ENCODE assay signal across 19 cellular contexts in the genomic region with DNA sequence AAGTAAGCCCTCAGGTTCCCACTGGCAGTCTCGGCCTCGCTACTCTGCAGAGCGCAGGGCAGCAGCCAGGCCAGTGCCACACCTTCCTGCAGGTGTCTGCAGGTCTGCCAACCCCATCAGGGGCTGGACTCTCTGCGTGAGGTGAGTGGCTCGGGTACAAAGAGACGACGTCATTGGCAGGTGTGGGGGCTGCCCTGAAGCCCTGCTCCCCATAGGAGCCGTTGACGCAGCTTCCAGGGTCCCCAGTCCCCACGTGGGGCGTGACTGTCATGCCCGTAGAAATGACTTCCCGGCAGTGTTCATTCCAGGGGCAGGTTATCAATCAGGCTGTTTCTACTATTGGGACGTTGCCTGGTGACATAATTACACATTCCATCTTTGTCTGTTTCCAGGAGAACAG. TPM values are rescaled to one million over a fixed set of nuclear protein-coding genes. Genes with fewer than 3 reads are reported as not detected.
DNase-seq lines count a peak whose midpoint lies in the region; ATAC-seq and TF ChIP-seq lines count a peak whose summit lies in the region.
"Had no signal": no experiment of that assay in that cellular context is flagged by ENCODE, and none has a peak within 500 bp of the region (broad histone marks: within the 10 kb centered on the region; RNA-seq: fewer than 3 reads in every experiment).

No MANE protein-coding gene starts in this region.

- no peaks in the 10 kb centered on the region for H4K20me1 ChIP-seq in mammary epithelial cell (ENCODE audit: insufficient read depth, low read length)
- H4K20me1 ChIP-seq: BLaER1 treated with 17β-estradiol and CSF1 and Interleukin-3, amounts not matched to agents 10 nM and 100 nM had no signal

- no peak overlapping the region for H3K9ac ChIP-seq in mammary epithelial cell (ENCODE audit: insufficient read depth, low read length)
- H3K9ac ChIP-seq: BLaER1 treated with 17β-estradiol and CSF1 and Interleukin-3, amounts not matched to agents 10 nM and 100 nM had no signal

- peak overlapping the region; percentile 57 for H2AFZ ChIP-seq in mammary epithelial cell (ENCODE audit: low read depth, low read length)

- ATAC-seq in left lobe of liver (peak; percentile 41), GM21576 (IDR thresholded peaks at IDR 0.05; ENCODE audit: unreplicated experiment) (no peak)
- ATAC-seq: Right ventricle myocardium inferior had no signal

- H3K4me1 Mint-ChIP-seq in MCF 10A (ENCODE audit: insufficient read depth, unreplicated experiment) (no peaks in the 10 kb centered on the region), progenitor cell of endocrine pancreas (ENCODE audit: low read depth) (peaks cover 9% of the 10 kb centered on the region)

- no peak overlapping the region for H3K27ac ChIP-seq in mammary epithelial cell (ENCODE audit: insufficient read depth, low read depth, low read length)
- H3K27ac ChIP-seq: BLaER1 treated with 17β-estradiol and CSF1 and Interleukin-3, amounts not matched to agents 10 nM and 100 nM had no signal

- H3K4me3 Mint-ChIP-seq in MCF 10A (ENCODE audit: unreplicated experiment), result no peak overlapping the region
- no peak overlapping the region for H3K4me3 Mint-ChIP-seq in progenitor cell of endocrine pancreas (ENCODE audit: low read depth)
- H3K4me3 Mint-ChIP-seq: CD4-positive, alpha-beta memory T cell had no signal

- no peak overlapping the region for H3K4me2 ChIP-seq in mammary epithelial cell (ENCODE audit: insufficient read depth, low read depth, low read length)
- H3K4me2 ChIP-seq: BLaER1 treated with 17β-estradiol and CSF1 and Interleukin-3, amounts not matched to agents 10 nM and 100 nM had no signal

- BruUV-seq in mammary epithelial cell (replicated peaks; lab: Mats Ljungman, UMichigan), result no TSS peak
- BruUV-seq in MCF 10A (replicated peaks; lab: Mats Ljungman, UMichigan), result no TSS peak

- CTCF ChIA-PET in mammary epithelial cell (lab: Charles Lee; ENCODE audit: low non-redundant PET) (no interaction called here), MCF 10A (lab: Yijun Ruan, JAX) (interaction anchor here (0.6 kb wide), 1 partner anchor 571 kb away, joined by 3 read pairs; no protein-coding TSS in a partner anchor)

- peaks cover 7% of the 10 kb centered on the region for H3K9me3 Mint-ChIP-seq in MCF 10A (ENCODE audit: unreplicated experiment)
- peaks cover 14% of the 10 kb centered on the region for H3K9me3 Mint-ChIP-seq in progenitor cell of endocrine pancreas (ENCODE audit: low read depth)

- in situ Hi-C loops in mammary epithelial cell (cut with MboI; ENCODE audit: low sequenced_read_pairs in 2 of 2), result no loop called here

- dilution Hi-C loops in mammary epithelial cell (cut with HindIII; ENCODE audit: low sequenced_read_pairs), result no loop called here

- H3K9me3 ChIP-seq in mammary epithelial cell (replicated peaks; ENCODE audit: insufficient read depth, low read length), result no peaks in the 10 kb centered on the region
- H3K9me3 ChIP-seq: MG63 had no signal

- 40% methylated on average over 13 of the region's 14 CpGs for WGBS in mammary epithelial cell (ENCODE audit: low coverage, missing lambda C conversion rate)

- no peaks in the 10 kb centered on the region for H3K79me2 ChIP-seq in mammary epithelial cell (ENCODE audit: insufficient read depth, low read length)

- H3K36me3 ChIP-seq in mammary epithelial cell (ENCODE audit: insufficient read depth, low read length), result no peaks in the 10 kb centered on the region
- H3K36me3 ChIP-seq: BLaER1 treated with 17β-estradiol and CSF1 and Interleukin-3, amounts not matched to agents 10 nM and 100 nM; MG63 had no signal

- intact Hi-C loops in mammary epithelial cell (cut with micrococcal nuclease), result no loop called here
- intact Hi-C loops in MCF 10A (cut with micrococcal nuclease), result no loop called here

- no peaks in the 10 kb centered on the region for H3K27me3 ChIP-seq in mammary epithelial cell (ENCODE audit: insufficient read depth, low read length)
- H3K27me3 ChIP-seq: BLaER1 treated with 17β-estradiol and CSF1 and Interleukin-3, amounts not matched to agents 10 nM and 100 nM; MG63 had no signal

- H3K27me3 Mint-ChIP-seq in MCF 10A (ENCODE audit: insufficient read depth, unreplicated experiment) (no peaks in the 10 kb centered on the region), progenitor cell of endocrine pancreas (no peaks in the 10 kb centered on the region)
- H3K27me3 Mint-ChIP-seq: CD4-positive, alpha-beta memory T cell had no signal

- POLR2A ChIA-PET in MCF 10A (lab: Yijun Ruan, JAX), result interaction anchor here (0.6 kb wide), 1 partner anchor 634 kb away, joined by 4 read pairs; no protein-coding TSS in a partner anchor

- no peak overlapping the region for H3K27ac Mint-ChIP-seq in MCF 10A (ENCODE audit: low read depth, unreplicated experiment)
- H3K27ac Mint-ChIP-seq in progenitor cell of endocrine pancreas, result peak overlapping the region; percentile 59
- H3K27ac Mint-ChIP-seq: CD4-positive, alpha-beta memory T cell had no signal

- peaks cover 9% of the 10 kb centered on the region for H3K36me3 Mint-ChIP-seq in MCF 10A (ENCODE audit: insufficient read depth, unreplicated experiment)
- H3K36me3 Mint-ChIP-seq in progenitor cell of endocrine pancreas (ENCODE audit: insufficient read depth), result no peaks in the 10 kb centered on the region
- H3K36me3 Mint-ChIP-seq: CD4-positive, alpha-beta memory T cell had no signal

- DNase-seq in mammary epithelial cell, result no peak
- DNase-seq in MCF 10A (ENCODE audit: unreplicated experiment), result no peak
- DNase-seq in left lobe of liver (ENCODE audit: low spot score), result no peak
- no peak for DNase-seq in progenitor cell of endocrine pancreas (ENCODE audit: low spot score, unreplicated experiment)
- no peak for DNase-seq in ecto neural progenitor cell (ENCODE audit: low spot score)
- no peak for DNase-seq in activated effector memory CD4-positive, alpha-beta T cell treated with anti-CD3 and anti-CD28 coated beads, Interleukin-2, amount 50 U/mL, for 16 hours
- no peak for DNase-seq in GDM1 (lab: John Stamatoyannopoulos, UW)
- DNase-seq: 8988T; CD4-positive, alpha-beta memory T cell; DND-41; Karpas-422; MG63; NCI-H187; NCI-H2227 treated with DMSO at 0.1 percent for 48 hours; NCI-H510A treated with DMSO at 0.1 percent for 48 hours had no signal

- TF ChIP-seq CTCF in mammary epithelial cell (conservative IDR thresholded peaks at IDR 0.05 in 1 of 2, IDR thresholded peaks at IDR 0.05 in 1 of 2; ENCODE audit: extremely low read depth in 1 of 2, insufficient read depth in 1 of 2, low read depth in 1 of 2, low read length in 2 of 2) (no peak), MCF 10A (IDR thresholded peaks at IDR 0.05; ENCODE audit: unreplicated experiment) (no peak), progenitor cell of endocrine pancreas (IDR thresholded peaks at IDR 0.05; ENCODE audit: unreplicated experiment) (no peak)

- H3K4me1 ChIP-seq in mammary epithelial cell (ENCODE audit: insufficient read depth, low read length), result peaks cover 8% of the 10 kb centered on the region
- H3K4me1 ChIP-seq: BLaER1 treated with 17β-estradiol and CSF1 and Interleukin-3, amounts not matched to agents 10 nM and 100 nM had no signal

- no peak overlapping the region for H3K4me3 ChIP-seq in mammary epithelial cell (replicated peaks in 1 of 3; ENCODE audit: insufficient read depth in 1 of 3, low read depth in 2 of 3, low read length in 3 of 3)
- H3K4me3 ChIP-seq: BLaER1 treated with 17β-estradiol and CSF1 and Interleukin-3, amounts not matched to agents 10 nM and 100 nM; MG63 had no signal

RNA-seq across cellular contexts. Expression of gene GJB6, which starts 15.3 kb away (rescaled TPM):
- total RNA-seq in mammary epithelial cell, result 10 to 100 TPM in 1 of 2 donors, 1 to 10 TPM in 1; 2.1 to 27.5 TPM
- 1.4 TPM for polyA plus RNA-seq in mammary epithelial cell
- not detected for polyA minus RNA-seq in mammary epithelial cell
- not detected in 2 replicates for total RNA-seq in MCF 10A (2022)
- total RNA-seq in left lobe of liver, result not detected
- 1.5 and 3.1 TPM in 2 replicates for total RNA-seq in progenitor cell of endocrine pancreas
- total RNA-seq: Right ventricle myocardium inferior, SK-MEL-5 had no signal
- polyA plus RNA-seq: CD4-positive, alpha-beta memory T cell had no signal

RNA-seq across cellular contexts. Expression of gene GJB2, which starts 54.7 kb away (rescaled TPM):
- total RNA-seq in mammary epithelial cell, result 100 to 1,000 TPM in 1 of 2 donors, 10 to 100 TPM in 1; 48.1 to 126 TPM
- polyA plus RNA-seq in mammary epithelial cell, result 144 TPM
- polyA minus RNA-seq in mammary epithelial cell, result 171 TPM
- total RNA-seq in MCF 10A (2022), result 12.9 and 15.5 TPM in 2 replicates
- total RNA-seq in left lobe of liver, result 30.7 TPM
- total RNA-seq in progenitor cell of endocrine pancreas, result 1.1 and 2.4 TPM in 2 replicates
- total RNA-seq: CD4-positive, alpha-beta memory T cell; SK-MEL-5 had no signal
- polyA plus RNA-seq: CD4-positive, alpha-beta memory T cell had no signal
